ENCODE assay signal across 39 cellular contexts in the genomic region with DNA sequence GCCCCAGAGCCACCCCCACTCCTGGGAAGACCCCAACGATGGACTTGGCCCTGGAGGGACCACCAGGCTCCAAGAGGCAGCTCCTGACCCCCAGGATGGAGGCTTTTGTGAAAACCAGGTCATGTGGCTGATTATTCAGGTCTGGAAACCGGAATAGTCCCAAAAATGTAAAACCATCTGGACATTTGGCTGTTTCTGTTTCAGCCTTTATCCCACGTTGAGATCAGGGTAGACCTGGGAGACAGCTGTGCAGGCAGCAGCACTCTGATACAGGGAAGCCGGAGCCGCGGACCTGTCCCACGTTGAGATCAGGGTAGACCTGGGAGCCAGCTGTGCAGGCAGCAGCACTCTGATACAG. TPM values are rescaled to one million over a fixed set of nuclear protein-coding genes. Genes with fewer than 3 reads are reported as not detected.
"Had no signal": no experiment of that assay in that cellular context is flagged by ENCODE, and none has a peak within 500 bp of the region (broad histone marks: within the 10 kb centered on the region; RNA-seq: fewer than 3 reads in every experiment).

No MANE protein-coding gene starts in this region.

- H3K27ac ChIP-seq: KMS-11 had no signal

- DNase-seq: Karpas-422, Kasumi-1, KG1, MM.1S, MV-4-11, NCI-H1048, NCI-H1092, NCI-H1092 treated with DMSO at 0.1 percent for 48 hours, NCI-H1105, NCI-H1105 treated with DMSO at 0.1 percent for 48 hours, NCI-H1417 treated with DMSO at 0.1 percent for 48 hours, NCI-H1436, NCI-H1436 treated with DMSO at 0.1 percent for 48 hours, NCI-H146, NCI-H1694, NCI-H1694 treated with DMSO at 0.1 percent for 48 hours, NCI-H187, NCI-H187 treated with DMSO at 0.1 percent for 48 hours, NCI-H1930, NCI-H2029, NCI-H2029 treated with DMSO at 0.1 percent for 48 hours, NCI-H2081, NCI-H2081 treated with DMSO at 0.1 percent for 48 hours, NCI-H2107, NCI-H2171, NCI-H2171 treated with DMSO at 0.1 percent for 48 hours, NCI-H2227 treated with DMSO at 0.1 percent for 48 hours, NCI-H226, NCI-H345, NCI-H446, NCI-H446 treated with DMSO at 0.1 percent for 48 hours, NCI-H510A, NCI-H510A treated with DMSO at 0.1 percent for 48 hours, NCI-H524 had no signal

RNA-seq across cellular contexts. Expression of gene ADGRA1, which starts 7.1 kb away (rescaled TPM):
- total RNA-seq: LHCN-M2, M059J, MCF 10A, NCI-H460 had no signal
